In genomic region chr1:101183388-101183699, GRCh38 we compare ENCODE assay signal across 2 cellular contexts.
TF ChIP-seq lines count a peak whose summit lies in the region.

No MANE protein-coding gene starts in this region.

TF ChIP-seq in SK-N-SH, 30 proteins besides CTCF, POLR2A, EP300 and RAD21 (continued from another document):
- TF ChIP-seq PBX3 (IDR thresholded peaks at IDR 0.05) (no peak), GATA2 (CRISPR knock-in tag; IDR thresholded peaks at IDR 0.05) (no peak), JUND (IDR thresholded peaks at IDR 0.05) (no peak), NFIC (IDR thresholded peaks at IDR 0.05; ENCODE audit: borderline replicate concordance) (no peak), MEF2A (IDR thresholded peaks at IDR 0.05; ENCODE audit: borderline replicate concordance, low read depth) (no peak), IRF3 (IDR thresholded peaks at IDR 0.05; ENCODE audit: low read depth, low read length) (no peak), TAF1 (IDR thresholded peaks at IDR 0.05; ENCODE audit: borderline replicate concordance, low read depth, low read length) (no peak), YY1 (IDR thresholded peaks at IDR 0.05; ENCODE audit: low read depth) (no peak), FOXM1 (IDR thresholded peaks at IDR 0.05; ENCODE audit: low read depth) (no peak), CHD2 (IDR thresholded peaks at IDR 0.05; ENCODE audit: low read length, partially characterized antibody) (no peak), RFX5 (IDR thresholded peaks at IDR 0.05; ENCODE audit: low read length) (no peak), EZH2phosphoT487 (IDR thresholded peaks at IDR 0.05; ENCODE audit: borderline replicate concordance, low read depth) (no peak), REST (IDR thresholded peaks at IDR 0.05; ENCODE audit: low read depth, low read length) (no peak)

TF ChIP-seq in SK-N-SH treated with all-trans-retinoic acid at 6 μM for 48 hours, 23 proteins besides CTCF, POLR2A, EP300 and RAD21 (continued from another document):
- TF ChIP-seq CREB5 (CRISPR knock-in tag; IDR thresholded peaks at IDR 0.05; ENCODE audit: low read depth) (no peak), ZNF8 (CRISPR knock-in tag; IDR thresholded peaks at IDR 0.05) (no peak)
